2 cellular contexts compared by ENCODE assay signal in the genomic region with DNA sequence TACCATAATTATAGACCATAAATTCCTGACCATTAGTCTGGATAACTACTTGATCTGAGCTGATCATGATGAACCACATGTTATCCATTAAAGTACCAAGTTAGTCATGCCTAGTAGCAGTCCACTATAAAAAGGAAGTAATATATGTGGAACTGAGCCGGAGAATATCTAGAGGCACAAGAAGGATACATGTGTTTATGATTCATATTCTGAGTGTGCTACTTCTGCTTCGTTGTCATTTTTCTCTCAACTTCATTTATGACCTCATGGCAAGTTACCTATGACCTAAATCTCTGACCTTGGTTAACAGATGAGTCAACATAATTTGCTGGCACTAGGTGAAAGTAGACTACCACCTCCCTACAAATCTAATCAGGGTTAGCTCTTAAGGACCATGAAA.
TF ChIP-seq lines count a peak whose summit lies in the region.

No MANE protein-coding gene starts in this region.

TF ChIP-seq in K562, 482 proteins besides CTCF, POLR2A, EP300 and RAD21 (continues in another document):
- TF ChIP-seq PRMT5 (CRISPR knock-in tag; IDR thresholded peaks at IDR 0.05) (no peak), TAF7 (tag; IDR thresholded peaks at IDR 0.05) (no peak), NFE2L1 (tag; IDR thresholded peaks at IDR 0.05; ENCODE audit: borderline replicate concordance, low read depth) (no peak), ZNF644 (tag; IDR thresholded peaks at IDR 0.05; ENCODE audit: low read depth) (no peak), MEF2D (tag; conservative IDR thresholded peaks at IDR 0.05; ENCODE audit: low read depth) (no peak), JUND (IDR thresholded peaks at IDR 0.05; ENCODE audit: borderline replicate concordance, low read depth, low read length) (no peak), JUND (tag; IDR thresholded peaks at IDR 0.05; ENCODE audit: borderline replicate concordance, low read depth, low read length) (0 out of 3 replicates have a peak, but pooled peaks have one; percentile 28), CEBPB (tag; IDR thresholded peaks at IDR 0.05) (no peak), TAF1 (IDR thresholded peaks at IDR 0.05; ENCODE audit: control insufficient read depth, extremely low read depth, insufficient read depth, low read length, severe bottlenecking) (no peak), HLTF (IDR thresholded peaks at IDR 0.05) (no peak), ZNF766 (CRISPR knock-in tag; conservative IDR thresholded peaks at IDR 0.05) (no peak), FOXA3 (CRISPR knock-in tag; conservative IDR thresholded peaks at IDR 0.05 in 1 of 2, IDR thresholded peaks at IDR 0.05 in 1 of 2) (no peak), BRD4 (IDR thresholded peaks at IDR 0.05) (no peak), FOXK1 (CRISPR knock-in tag; IDR thresholded peaks at IDR 0.05; ENCODE audit: borderline replicate concordance) (no peak), ZNF124 (CRISPR knock-in tag; IDR thresholded peaks at IDR 0.05) (no peak), C11orf30 (IDR thresholded peaks at IDR 0.05; ENCODE audit: low read depth) (peak; percentile 35; the same call in 1 of the 2 replicates), ASH1L (IDR thresholded peaks at IDR 0.05; ENCODE audit: borderline replicate concordance, low read depth, partially characterized antibody) (no peak), SMAD2 (IDR thresholded peaks at IDR 0.05; ENCODE audit: low read depth, low read length) (no peak), ZNF316 (IDR thresholded peaks at IDR 0.05) (peak; percentile 43), SRF (CRISPR knock-in tag; IDR thresholded peaks at IDR 0.05) (no peak), PURB (CRISPR knock-in tag; IDR thresholded peaks at IDR 0.05; ENCODE audit: low read depth) (no peak), CBFB (CRISPR knock-in tag; IDR thresholded peaks at IDR 0.05) (no peak), HNRNPH1 (optimal IDR thresholded peaks at IDR 0.05; ENCODE audit: low read depth, low read length) (no peak), HNRNPLL (IDR thresholded peaks at IDR 0.05; ENCODE audit: low read depth, low read length, poor library complexity, severe bottlenecking) (no peak), RBM34 (IDR thresholded peaks at IDR 0.05; ENCODE audit: borderline replicate concordance, insufficient read depth, low read length) (no peak), HNRNPUL1 (IDR thresholded peaks at IDR 0.05; ENCODE audit: low read length) (no peak)
- TF ChIP-seq, protein P1, sequence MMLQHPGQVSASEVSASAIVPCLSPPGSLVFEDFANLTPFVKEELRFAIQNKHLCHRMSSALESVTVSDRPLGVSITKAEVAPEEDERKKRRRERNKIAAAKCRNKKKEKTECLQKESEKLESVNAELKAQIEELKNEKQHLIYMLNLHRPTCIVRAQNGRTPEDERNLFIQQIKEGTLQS (IDR thresholded peaks at IDR 0.05): peak; percentile 25; the same call in 1 of the 2 replicates
- TF ChIP-seq, protein P1 (CRISPR knock-in tag; conservative IDR thresholded peaks at IDR 0.05): no peak
- TF ChIP-seq, protein P2, sequence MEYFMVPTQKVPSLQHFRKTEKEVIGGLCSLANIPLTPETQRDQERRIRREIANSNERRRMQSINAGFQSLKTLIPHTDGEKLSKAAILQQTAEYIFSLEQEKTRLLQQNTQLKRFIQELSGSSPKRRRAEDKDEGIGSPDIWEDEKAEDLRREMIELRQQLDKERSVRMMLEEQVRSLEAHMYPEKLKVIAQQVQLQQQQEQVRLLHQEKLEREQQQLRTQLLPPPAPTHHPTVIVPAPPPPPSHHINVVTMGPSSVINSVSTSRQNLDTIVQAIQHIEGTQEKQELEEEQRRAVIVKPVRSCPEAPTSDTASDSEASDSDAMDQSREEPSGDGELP (CRISPR knock-in tag; IDR thresholded peaks at IDR 0.05; ENCODE audit: borderline replicate concordance): no peak
- TF ChIP-seq, protein P3, sequence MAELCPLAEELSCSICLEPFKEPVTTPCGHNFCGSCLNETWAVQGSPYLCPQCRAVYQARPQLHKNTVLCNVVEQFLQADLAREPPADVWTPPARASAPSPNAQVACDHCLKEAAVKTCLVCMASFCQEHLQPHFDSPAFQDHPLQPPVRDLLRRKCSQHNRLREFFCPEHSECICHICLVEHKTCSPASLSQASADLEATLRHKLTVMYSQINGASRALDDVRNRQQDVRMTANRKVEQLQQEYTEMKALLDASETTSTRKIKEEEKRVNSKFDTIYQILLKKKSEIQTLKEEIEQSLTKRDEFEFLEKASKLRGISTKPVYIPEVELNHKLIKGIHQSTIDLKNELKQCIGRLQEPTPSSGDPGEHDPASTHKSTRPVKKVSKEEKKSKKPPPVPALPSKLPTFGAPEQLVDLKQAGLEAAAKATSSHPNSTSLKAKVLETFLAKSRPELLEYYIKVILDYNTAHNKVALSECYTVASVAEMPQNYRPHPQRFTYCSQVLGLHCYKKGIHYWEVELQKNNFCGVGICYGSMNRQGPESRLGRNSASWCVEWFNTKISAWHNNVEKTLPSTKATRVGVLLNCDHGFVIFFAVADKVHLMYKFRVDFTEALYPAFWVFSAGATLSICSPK (IDR thresholded peaks at IDR 0.05; ENCODE audit: borderline replicate concordance): no peak
- TF ChIP-seq, protein P4, sequence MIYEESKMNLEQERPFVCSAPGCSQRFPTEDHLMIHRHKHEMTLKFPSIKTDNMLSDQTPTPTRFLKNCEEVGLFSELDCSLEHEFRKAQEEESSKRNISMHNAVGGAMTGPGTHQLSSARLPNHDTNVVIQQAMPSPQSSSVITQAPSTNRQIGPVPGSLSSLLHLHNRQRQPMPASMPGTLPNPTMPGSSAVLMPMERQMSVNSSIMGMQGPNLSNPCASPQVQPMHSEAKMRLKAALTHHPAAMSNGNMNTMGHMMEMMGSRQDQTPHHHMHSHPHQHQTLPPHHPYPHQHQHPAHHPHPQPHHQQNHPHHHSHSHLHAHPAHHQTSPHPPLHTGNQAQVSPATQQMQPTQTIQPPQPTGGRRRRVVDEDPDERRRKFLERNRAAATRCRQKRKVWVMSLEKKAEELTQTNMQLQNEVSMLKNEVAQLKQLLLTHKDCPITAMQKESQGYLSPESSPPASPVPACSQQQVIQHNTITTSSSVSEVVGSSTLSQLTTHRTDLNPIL (CRISPR knock-in tag; IDR thresholded peaks at IDR 0.05): no peak
- TF ChIP-seq, protein P5, sequence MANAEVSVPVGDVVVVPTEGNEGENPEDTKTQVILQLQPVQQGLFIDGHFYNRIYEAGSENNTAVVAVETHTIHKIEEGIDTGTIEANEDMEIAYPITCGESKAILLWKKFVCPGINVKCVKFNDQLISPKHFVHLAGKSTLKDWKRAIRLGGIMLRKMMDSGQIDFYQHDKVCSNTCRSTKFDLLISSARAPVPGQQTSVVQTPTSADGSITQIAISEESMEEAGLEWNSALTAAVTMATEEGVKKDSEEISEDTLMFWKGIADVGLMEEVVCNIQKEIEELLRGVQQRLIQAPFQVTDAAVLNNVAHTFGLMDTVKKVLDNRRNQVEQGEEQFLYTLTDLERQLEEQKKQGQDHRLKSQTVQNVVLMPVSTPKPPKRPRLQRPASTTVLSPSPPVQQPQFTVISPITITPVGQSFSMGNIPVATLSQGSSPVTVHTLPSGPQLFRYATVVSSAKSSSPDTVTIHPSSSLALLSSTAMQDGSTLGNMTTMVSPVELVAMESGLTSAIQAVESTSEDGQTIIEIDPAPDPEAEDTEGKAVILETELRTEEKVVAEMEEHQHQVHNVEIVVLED (CRISPR knock-in tag; IDR thresholded peaks at IDR 0.05): no peak

TF ChIP-seq in HepG2, 621 proteins besides CTCF, POLR2A, EP300 and RAD21:
- TF ChIP-seq HDAC2 (CRISPR knock-in tag; IDR thresholded peaks at IDR 0.05) (no peak), ZBTB21 (CRISPR knock-in tag; IDR thresholded peaks at IDR 0.05) (0 out of 2 replicates have a peak, but pooled peaks have one; percentile 28), PPARG (CRISPR knock-in tag; conservative IDR thresholded peaks at IDR 0.05) (peak; percentile 58; the same call in 1 of the 2 replicates), CBX1 (IDR thresholded peaks at IDR 0.05; ENCODE audit: low read depth) (no peak), ZNF674 (CRISPR knock-in tag; IDR thresholded peaks at IDR 0.05; ENCODE audit: low read depth) (no peak), PLRG1 (conservative IDR thresholded peaks at IDR 0.05) (no peak), HCFC1 (IDR thresholded peaks at IDR 0.05; ENCODE audit: low read depth, low read length) (no peak)
- TF ChIP-seq, protein P6, sequence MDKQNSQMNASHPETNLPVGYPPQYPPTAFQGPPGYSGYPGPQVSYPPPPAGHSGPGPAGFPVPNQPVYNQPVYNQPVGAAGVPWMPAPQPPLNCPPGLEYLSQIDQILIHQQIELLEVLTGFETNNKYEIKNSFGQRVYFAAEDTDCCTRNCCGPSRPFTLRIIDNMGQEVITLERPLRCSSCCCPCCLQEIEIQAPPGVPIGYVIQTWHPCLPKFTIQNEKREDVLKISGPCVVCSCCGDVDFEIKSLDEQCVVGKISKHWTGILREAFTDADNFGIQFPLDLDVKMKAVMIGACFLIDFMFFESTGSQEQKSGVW (CRISPR knock-in tag; IDR thresholded peaks at IDR 0.05; ENCODE audit: borderline replicate concordance): no peak
